ENCODE assay signal across 22 cellular contexts in the genomic region with DNA sequence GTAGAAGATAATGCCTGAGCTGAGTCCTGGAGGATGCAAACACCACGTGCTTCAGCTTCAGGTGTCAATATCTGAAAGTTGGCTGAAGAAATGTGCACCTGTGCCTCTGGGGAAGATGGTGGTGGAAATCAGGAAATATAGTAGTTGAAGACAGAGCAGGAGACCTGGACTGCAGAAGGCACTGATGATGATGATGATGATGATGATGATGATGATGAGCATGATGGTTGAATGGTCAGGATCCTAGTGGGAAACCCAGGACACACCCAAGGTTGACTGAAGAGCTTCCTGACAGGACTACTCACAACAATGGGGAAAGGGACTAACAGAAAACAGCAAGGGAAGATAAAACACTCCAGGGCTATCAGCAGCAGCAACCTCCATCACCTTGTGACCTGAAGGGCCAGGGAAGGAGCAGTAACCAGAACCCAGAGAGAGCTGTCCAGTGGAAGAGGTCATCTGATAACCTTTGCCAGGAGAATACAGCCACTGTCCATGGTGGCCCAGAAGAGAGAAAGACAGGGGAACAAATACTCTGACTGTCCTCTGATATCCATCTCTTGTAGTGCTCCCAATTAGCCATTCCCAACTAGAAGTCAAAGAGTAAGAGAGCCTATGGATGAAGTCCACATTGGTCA.
DNase-seq lines count a peak whose midpoint lies in the region; ATAC-seq, FAIRE-seq and TF ChIP-seq lines count a peak whose summit lies in the region.
"Had no signal": no experiment of that assay in that cellular context is flagged by ENCODE, and none has a peak within 500 bp of the region (broad histone marks: within the 10 kb centered on the region; RNA-seq: fewer than 3 reads in every experiment).

No MANE protein-coding gene starts in this region.

- no peak for TF ChIP-seq POLR2A in HepG2 (IDR thresholded peaks at IDR 0.05; ENCODE audit: insufficient read depth in 1 of 2, low read depth in 2 of 2, low read length in 2 of 2)
- TF ChIP-seq POLR2A in right lobe of liver (IDR thresholded peaks at IDR 0.05), result no peak
- TF ChIP-seq POLR2A in prostate gland (IDR thresholded peaks at IDR 0.05), result no peak

- FAIRE-seq in HepG2 (lab: Jason Lieb, UNC), result no peak
- FAIRE-seq: A549, D721Med, G401.6, GM12891, GM19239 had no signal

- CTCF ChIA-PET in HepG2 (lab: Yijun Ruan, JAX; ENCODE audit: low intra/inter-chr PET ratio, low total read pairs), result no interaction called here

- H3K27ac ChIP-seq in HepG2 (ENCODE audit: extremely low read length, insufficient read depth, low read length), result no peak overlapping the region
- H3K27ac ChIP-seq in right lobe of liver, result no peak overlapping the region
- H3K27ac ChIP-seq in prostate gland, result no peak overlapping the region
- H3K27ac ChIP-seq: 22Rv1; A549; BLaER1 treated with 17β-estradiol and CSF1 and Interleukin-3, amounts not matched to agents 10 nM and 100 nM; C4-2B had no signal

- H2AFZ ChIP-seq in HepG2 (ENCODE audit: low read length), result no peak overlapping the region

- H3K4me3 ChIP-seq in HepG2 (replicated peaks in 1 of 3; ENCODE audit: insufficient read depth in 1 of 3, low read depth in 2 of 3, low read length in 3 of 3) (no peak overlapping the region), right lobe of liver (no peak overlapping the region), prostate gland (no peak overlapping the region)
- H3K4me3 ChIP-seq: A549; BLaER1 treated with 17β-estradiol and CSF1 and Interleukin-3, amounts not matched to agents 10 nM and 100 nM had no signal

- H3K27me3 Mint-ChIP-seq in activated CD4-positive, alpha-beta T cell treated with anti-CD3 and anti-CD28 coated beads, Interleukin-2, amount 10 ng/mL, durations not matched to agents 24 days and 14 days, result peaks cover 6% of the 10 kb centered on the region
- H3K27me3 Mint-ChIP-seq in osteocyte (ENCODE audit: unreplicated experiment), result no peaks in the 10 kb centered on the region
- H3K27me3 Mint-ChIP-seq: B cell had no signal

- H3K36me3 Mint-ChIP-seq in activated CD4-positive, alpha-beta T cell treated with anti-CD3 and anti-CD28 coated beads, Interleukin-2, amount 10 ng/mL, durations not matched to agents 24 days and 14 days (ENCODE audit: low read depth), result no peaks in the 10 kb centered on the region
- H3K36me3 Mint-ChIP-seq in osteocyte (ENCODE audit: unreplicated experiment), result no peaks in the 10 kb centered on the region
- H3K36me3 Mint-ChIP-seq: CD8-positive, alpha-beta T cell had no signal

- no peak overlapping the region for H3K9ac ChIP-seq in HepG2 (ENCODE audit: insufficient read depth, low read depth, low read length)
- H3K9ac ChIP-seq: BLaER1 treated with 17β-estradiol and CSF1 and Interleukin-3, amounts not matched to agents 10 nM and 100 nM had no signal

- no peaks in the 10 kb centered on the region for H3K4me1 ChIP-seq in HepG2 (ENCODE audit: insufficient read depth, low read length)
- no peaks in the 10 kb centered on the region for H3K4me1 ChIP-seq in right lobe of liver
- H3K4me1 ChIP-seq in prostate gland (replicated peaks), result no peaks in the 10 kb centered on the region
- H3K4me1 ChIP-seq: A549, Caco-2 had no signal

- no peak overlapping the region for H3K4me3 Mint-ChIP-seq in activated CD4-positive, alpha-beta T cell treated with anti-CD3 and anti-CD28 coated beads, Interleukin-2, amount 10 ng/mL, durations not matched to agents 24 days and 14 days
- H3K4me3 Mint-ChIP-seq in osteocyte (ENCODE audit: unreplicated experiment), result no peak overlapping the region
- H3K4me3 Mint-ChIP-seq: B cell; CD4-positive, alpha-beta T cell; CD8-positive, alpha-beta T cell had no signal

- H3K4me2 ChIP-seq in HepG2 (ENCODE audit: low read depth, low read length), result no peak overlapping the region
- H3K4me2 ChIP-seq: A549; BLaER1 treated with 17β-estradiol and CSF1 and Interleukin-3, amounts not matched to agents 10 nM and 100 nM had no signal

- POLR2A ChIA-PET in HepG2 (lab: Yijun Ruan, JAX), result no interaction called here

- TF ChIP-seq CTCF in HepG2 (CRISPR knock-in tag; IDR thresholded peaks at IDR 0.05), result no peak
- no peak for TF ChIP-seq CTCF in right lobe of liver (IDR thresholded peaks at IDR 0.05)
- TF ChIP-seq CTCF in osteocyte (IDR thresholded peaks at IDR 0.05), result no peak
- no peak for TF ChIP-seq CTCF in prostate gland (IDR thresholded peaks at IDR 0.05)

- no peak for TF ChIP-seq RAD21 in HepG2 (CRISPR knock-in tag; IDR thresholded peaks at IDR 0.05)

- no peaks in the 10 kb centered on the region for H3K27me3 ChIP-seq in HepG2 (ENCODE audit: control insufficient read depth in 1 of 2, insufficient read depth in 2 of 2, low read length in 2 of 2)
- H3K27me3 ChIP-seq in right lobe of liver, result no peaks in the 10 kb centered on the region
- no peaks in the 10 kb centered on the region for H3K27me3 ChIP-seq in prostate gland (replicated peaks; ENCODE audit: insufficient read depth)
- H3K27me3 ChIP-seq: BLaER1 treated with 17β-estradiol and CSF1 and Interleukin-3, amounts not matched to agents 10 nM and 100 nM had no signal

- in situ Hi-C loops in HepG2 (cut with HindIII; ENCODE audit: extremely low pct_ligation_motif_present, low pct_unique_long_range_greater_than_20kb), result no loop called here

- TF ChIP-seq EP300 in HepG2 (IDR thresholded peaks at IDR 0.05; ENCODE audit: low read depth in 2 of 2, low read length in 2 of 2) (no peak), HepG2 (CRISPR knock-in tag; IDR thresholded peaks at IDR 0.05; ENCODE audit: borderline replicate concordance) (no peak)

- H4K20me1 ChIP-seq in HepG2 (ENCODE audit: insufficient read depth, low read length), result no peaks in the 10 kb centered on the region
- H4K20me1 ChIP-seq: BLaER1 treated with 17β-estradiol and CSF1 and Interleukin-3, amounts not matched to agents 10 nM and 100 nM had no signal

- intact Hi-C loops in activated CD4-positive, alpha-beta T cell treated with anti-CD3 and anti-CD28 coated beads, Interleukin-2, amount 10 ng/mL, durations not matched to agents 24 days and 14 days (cut with micrococcal nuclease), result no loop called here
- intact Hi-C loops in HepG2 (cut with micrococcal nuclease; ENCODE audit: unreplicated experiment) (no loop called here), right lobe of liver (cut with DNase I) (no loop called here), prostate gland (cut with DNase I) (no loop called here)

- H3K79me2 ChIP-seq in HepG2 (ENCODE audit: insufficient read depth, low read length), result no peaks in the 10 kb centered on the region

- peaks cover 10% of the 10 kb centered on the region for H3K9me3 Mint-ChIP-seq in activated CD4-positive, alpha-beta T cell treated with anti-CD3 and anti-CD28 coated beads, Interleukin-2, amount 10 ng/mL, durations not matched to agents 24 days and 14 days
- H3K9me3 Mint-ChIP-seq in osteocyte (ENCODE audit: unreplicated experiment), result no peaks in the 10 kb centered on the region
- H3K9me3 Mint-ChIP-seq: CD4-positive, alpha-beta T cell; CD8-positive, alpha-beta T cell had no signal

- peak; percentile 15 for DNase-seq in activated CD4-positive, alpha-beta T cell treated with anti-CD3 and anti-CD28 coated beads, Interleukin-2, amount 10 ng/mL, durations not matched to agents 24 days and 14 days
- DNase-seq in activated CD4-positive, alpha-beta T cell treated with anti-CD3 and anti-CD28 coated beads for 1 hour, result no peak
- DNase-seq in HepG2 (ENCODE audit: low spot score) (no peak), right lobe of liver (no peak), osteocyte (ENCODE audit: extremely low spot score, unreplicated experiment) (peak; percentile 48), prostate gland (ENCODE audit: low spot score) (no peak)
- DNase-seq: AML-193; Caco-2; Calu3; CD4-positive, alpha-beta T cell; CD8-positive, alpha-beta T cell; DMS79 treated with DMSO at 0.1 percent for 48 hours; GF-D8 had no signal

- H3K27ac Mint-ChIP-seq in activated CD4-positive, alpha-beta T cell treated with anti-CD3 and anti-CD28 coated beads, Interleukin-2, amount 10 ng/mL, durations not matched to agents 24 days and 14 days, result no peak overlapping the region
- no peak overlapping the region for H3K27ac Mint-ChIP-seq in osteocyte (ENCODE audit: unreplicated experiment)
- H3K27ac Mint-ChIP-seq: B cell; CD4-positive, alpha-beta T cell; CD8-positive, alpha-beta T cell had no signal

- WGBS in HepG2 (ENCODE audit: low lambda C conversion rate), result 0% methylated on average over 1 of the region's 1 CpG
- 46% methylated on average over 1 of the region's 1 CpG for WGBS in right lobe of liver (ENCODE audit: insufficient coverage, low coverage, low lambda C conversion rate, missing lambda C conversion rate)
- 76% methylated on average over 1 of the region's 1 CpG for WGBS in prostate gland

- ATAC-seq in HepG2 (no peak), right lobe of liver (no peak)
- ATAC-seq: A549; CD8-positive, alpha-beta T cell had no signal

- no TSS peak for BruUV-seq in HepG2 (replicated peaks; lab: Mats Ljungman, UMichigan)

- H3K9me3 ChIP-seq in HepG2 (ENCODE audit: low read length) (peaks cover 95% of the 10 kb centered on the region), right lobe of liver (no peaks in the 10 kb centered on the region), prostate gland (no peaks in the 10 kb centered on the region)
- H3K9me3 ChIP-seq: Caco-2 had no signal

- H3K4me1 Mint-ChIP-seq in activated CD4-positive, alpha-beta T cell treated with anti-CD3 and anti-CD28 coated beads, Interleukin-2, amount 10 ng/mL, durations not matched to agents 24 days and 14 days, result no peaks in the 10 kb centered on the region
- H3K4me1 Mint-ChIP-seq in osteocyte (ENCODE audit: unreplicated experiment), result peaks cover 9% of the 10 kb centered on the region
- H3K4me1 Mint-ChIP-seq: B cell had no signal

- H3K36me3 ChIP-seq in HepG2 (replicated peaks in 1 of 2; ENCODE audit: control insufficient read depth in 1 of 2, insufficient read depth in 2 of 2, low read length in 2 of 2) (no peaks in the 10 kb centered on the region), right lobe of liver (no peaks in the 10 kb centered on the region), prostate gland (no peaks in the 10 kb centered on the region)
- H3K36me3 ChIP-seq: BLaER1 treated with 17β-estradiol and CSF1 and Interleukin-3, amounts not matched to agents 10 nM and 100 nM had no signal

TF ChIP-seq in HepG2, 621 proteins besides CTCF, POLR2A, EP300 and RAD21:
- TF ChIP-seq ARNT2 (CRISPR knock-in tag; IDR thresholded peaks at IDR 0.05; ENCODE audit: low read depth) (no peak), CREB1 (IDR thresholded peaks at IDR 0.05) (peak; percentile 72), CREB1 (CRISPR knock-in tag; IDR thresholded peaks at IDR 0.05) (no peak)

Comparison
In these comparisons a context has a peak if more than half of its experiments do, and no peak if none do; other contexts are left out.
1. DNase-seq: peak in activated CD4-positive, alpha-beta T cell treated with anti-CD3 and anti-CD28 coated beads, Interleukin-2, amount 10 ng/mL, durations not matched to agents 24 days and 14 days (single experiment) and osteocyte (single experiment); none in activated CD4-positive, alpha-beta T cell treated with anti-CD3 and anti-CD28 coated beads for 1 hour (single experiment), HepG2 (single experiment), right lobe of liver (0 of 3) and prostate gland (single experiment).